Comparison of ENCODE assay signal across 10 cellular contexts in genomic region chr19:11538232-11539036, GRCh38. TPM values are rescaled to one million over a fixed set of nuclear protein-coding genes. Genes with fewer than 3 reads are reported as not detected.
DNase-seq lines count a peak whose midpoint lies in the region; ATAC-seq, FAIRE-seq and TF ChIP-seq lines count a peak whose summit lies in the region.
"Had no signal": no experiment of that assay in that cellular context is flagged by ENCODE, and none has a peak within 500 bp of the region (broad histone marks: within the 10 kb centered on the region; RNA-seq: fewer than 3 reads in every experiment).

Gene CNN1, plus strand, starts transcription at chr19:11538851. Its CDS starts 77 bp downstream, at chr19:11538928.

- H3K4me1 Mint-ChIP-seq in CD8-positive, alpha-beta T cell (ENCODE audit: low read depth): peaks cover 8% of the 10 kb centered on the region

- no peak within 1 kb of the TSS for H3K27ac Mint-ChIP-seq in CD8-positive, alpha-beta T cell

- H2AFZ ChIP-seq in OCI-LY3 (ENCODE audit: low read depth, low read length): peak within 1 kb of the TSS; percentile 23; the same call in 1 of the 2 replicates

- peaks cover 22% of the 10 kb centered on the region for H3K27me3 Mint-ChIP-seq in CD8-positive, alpha-beta T cell (ENCODE audit: low read depth)

- no peaks in the 10 kb centered on the region for H3K9me3 Mint-ChIP-seq in CD8-positive, alpha-beta T cell

- H3K36me3 ChIP-seq in A673 (ENCODE audit: insufficient read depth, low read length, poor library complexity, severe bottlenecking): no peaks in the 10 kb centered on the region
- no peaks in the 10 kb centered on the region for H3K36me3 ChIP-seq in OCI-LY3 (replicated peaks; ENCODE audit: low read depth, low read length)
- peaks cover 0 to 8% of the 10 kb centered on the region in 2 donors for H3K36me3 ChIP-seq in muscle layer of duodenum (ENCODE audit: control insufficient read depth in 1 of 2, insufficient read depth in 2 of 2, low read length in 2 of 2)
- H3K36me3 ChIP-seq in CD8-positive, alpha-beta T cell (ENCODE audit: insufficient read depth, low read length): no peaks in the 10 kb centered on the region

- H3K4me3 ChIP-seq in A673 (ENCODE audit: low read depth, low read length, poor library complexity, severe bottlenecking) (peak within 1 kb of the TSS; percentile 31), OCI-LY3 (ENCODE audit: low read length) (no peak within 1 kb of the TSS), muscle layer of duodenum (ENCODE audit: low read depth in 1 of 2, low read length in 2 of 2) (peak within 1 kb of the TSS; percentile 61 to 64)
- no peak within 1 kb of the TSS for H3K4me3 ChIP-seq in CD8-positive, alpha-beta T cell (ENCODE audit: low read depth, low read length)

- H3K4me2 ChIP-seq in OCI-LY3 (ENCODE audit: low read length): peak within 1 kb of the TSS; percentile 10; the same call in 1 of the 2 replicates

- no peaks in the 10 kb centered on the region for H3K27me3 ChIP-seq in A673 (replicated peaks; ENCODE audit: insufficient read depth, low read depth, low read length, poor library complexity)
- H3K27me3 ChIP-seq in OCI-LY3 (ENCODE audit: low read depth, low read length): peaks cover 10% of the 10 kb centered on the region; the same call in 1 of the 2 replicates
- H3K27me3 ChIP-seq in muscle layer of duodenum (ENCODE audit: low read depth, low read length): no peaks in the 10 kb centered on the region
- H3K27me3 ChIP-seq in CD8-positive, alpha-beta T cell (ENCODE audit: insufficient read depth, low read length): peaks cover 12% of the 10 kb centered on the region

- peaks cover 10% of the 10 kb centered on the region for H3K4me1 ChIP-seq in A673 (ENCODE audit: insufficient read depth, low read length, poor library complexity, severe bottlenecking)
- H3K4me1 ChIP-seq in OCI-LY3 (ENCODE audit: low read length): peaks cover 19% of the 10 kb centered on the region
- H3K4me1 ChIP-seq in muscle layer of duodenum (ENCODE audit: control insufficient read depth in 1 of 2, insufficient read depth in 2 of 2, low read length in 2 of 2): peaks cover 4% of the 10 kb centered on the region in 2 donors
- H3K4me1 ChIP-seq in CD8-positive, alpha-beta T cell (ENCODE audit: insufficient read depth, low read length): peaks cover 11% of the 10 kb centered on the region

- intact Hi-C loops in A673 (cut with micrococcal nuclease; ENCODE audit: unreplicated experiment): no loop called here
- intact Hi-C loops in CD8-positive, alpha-beta T cell (cut with DNase I, micrococcal nuclease): no loop called here

- CTCF ChIA-PET in A673 (lab: Charles Lee): no interaction called here
- CTCF ChIA-PET in CD8-positive, alpha-beta T cell (lab: Charles Lee): interaction anchor here (0.7 to 1.1 kb wide), 2 partner anchors 50 to 56 kb away, joined by 3 read pairs; no protein-coding TSS in a partner anchor

- no peak for FAIRE-seq in RCC 7860 (lab: Jason Lieb, UNC)

- no peaks in the 10 kb centered on the region for H3K36me3 Mint-ChIP-seq in CD8-positive, alpha-beta T cell

- H3K27ac ChIP-seq in A673 (ENCODE audit: low read depth, low read length, poor library complexity, severe bottlenecking) (no peak within 1 kb of the TSS), OCI-LY3 (ENCODE audit: low read length) (no peak within 1 kb of the TSS), muscle layer of duodenum (ENCODE audit: low read length) (peak within 1 kb of the TSS; percentile 91)
- H3K27ac ChIP-seq in CD8-positive, alpha-beta T cell (ENCODE audit: low read depth, low read length): no peak within 1 kb of the TSS

- no TSS peak for BruUV-seq in A673 (replicated peaks; lab: Mats Ljungman, UMichigan)

- H4K20me1 ChIP-seq in OCI-LY3 (ENCODE audit: insufficient read depth, low read length): no peaks in the 10 kb centered on the region

- ATAC-seq in CD8-positive, alpha-beta T cell: no peak
- ATAC-seq in HG02610 (IDR thresholded peaks at IDR 0.05; ENCODE audit: unreplicated experiment): no peak
- ATAC-seq: HCT116 had no signal

- H3K79me2 ChIP-seq in OCI-LY3 (ENCODE audit: low read length): no peaks in the 10 kb centered on the region

- H3K9ac ChIP-seq in OCI-LY3 (ENCODE audit: low read length): no peak within 1 kb of the TSS

- no peaks in the 10 kb centered on the region for H3K9me3 ChIP-seq in A673 (ENCODE audit: low read depth, low read length, poor library complexity, severe bottlenecking)
- H3K9me3 ChIP-seq in OCI-LY3 (ENCODE audit: insufficient read depth, low read length): no peaks in the 10 kb centered on the region
- H3K9me3 ChIP-seq in muscle layer of duodenum (ENCODE audit: control insufficient read depth in 1 of 2, low read length in 2 of 2): no peaks in the 10 kb centered on the region
- H3K9me3 ChIP-seq in CD8-positive, alpha-beta T cell (ENCODE audit: low read length): no peaks in the 10 kb centered on the region

- H3K4me3 Mint-ChIP-seq in CD8-positive, alpha-beta T cell: no peak within 1 kb of the TSS

- POLR2A ChIA-PET in A673 (lab: Charles Lee; ENCODE audit: low non-redundant PET): no interaction called here
- POLR2A ChIA-PET in CD8-positive, alpha-beta T cell (lab: Charles Lee): interaction anchor here (0.8 kb wide), 1 partner anchor 563 kb away, joined by 3 read pairs; no protein-coding TSS in a partner anchor

- TF ChIP-seq CTCF in A673 (conservative IDR thresholded peaks at IDR 0.05; ENCODE audit: low read depth, low read length): no peak
- no peak for TF ChIP-seq CTCF in OCI-LY3 (IDR thresholded peaks at IDR 0.05; ENCODE audit: low read depth, low read length)
- TF ChIP-seq CTCF in CD8-positive, alpha-beta T cell (IDR thresholded peaks at IDR 0.05): no peak

- DNase-seq in A673 (ENCODE audit: low spot score) (peak; percentile 41), fibroblast of peridontal ligament (ENCODE audit: extremely low read depth) (peak; percentile 73), RCC 7860 (ENCODE audit: low spot score) (no peak), NCI-H69 (lab: John Stamatoyannopoulos, UW) (no peak)
- no peak for DNase-seq in CD8-positive, alpha-beta T cell
- DNase-seq: cortex of kidney had no signal

RNA-seq across cellular contexts. Expression of gene CNN1, which starts in this region (rescaled TPM):
- 0.60 TPM in 1 of 2 replicates, not detected in the other for total RNA-seq in A673 (2021)
- not detected for total RNA-seq in CD8-positive, alpha-beta T cell

Comparison
In these comparisons a context has a peak if more than half of its experiments do, and no peak if none do; other contexts are left out.
1. Peak in DNase-seq and H3K4me3 ChIP-seq in A673; RNA of the gene not detected or under 1 TPM.
2. H3K4me3 ChIP-seq: peak in muscle layer of duodenum (2 of 2); none in OCI-LY3 (single experiment) and CD8-positive, alpha-beta T cell (single experiment).